1 cellular context compared by ENCODE assay signal in the genomic region with DNA sequence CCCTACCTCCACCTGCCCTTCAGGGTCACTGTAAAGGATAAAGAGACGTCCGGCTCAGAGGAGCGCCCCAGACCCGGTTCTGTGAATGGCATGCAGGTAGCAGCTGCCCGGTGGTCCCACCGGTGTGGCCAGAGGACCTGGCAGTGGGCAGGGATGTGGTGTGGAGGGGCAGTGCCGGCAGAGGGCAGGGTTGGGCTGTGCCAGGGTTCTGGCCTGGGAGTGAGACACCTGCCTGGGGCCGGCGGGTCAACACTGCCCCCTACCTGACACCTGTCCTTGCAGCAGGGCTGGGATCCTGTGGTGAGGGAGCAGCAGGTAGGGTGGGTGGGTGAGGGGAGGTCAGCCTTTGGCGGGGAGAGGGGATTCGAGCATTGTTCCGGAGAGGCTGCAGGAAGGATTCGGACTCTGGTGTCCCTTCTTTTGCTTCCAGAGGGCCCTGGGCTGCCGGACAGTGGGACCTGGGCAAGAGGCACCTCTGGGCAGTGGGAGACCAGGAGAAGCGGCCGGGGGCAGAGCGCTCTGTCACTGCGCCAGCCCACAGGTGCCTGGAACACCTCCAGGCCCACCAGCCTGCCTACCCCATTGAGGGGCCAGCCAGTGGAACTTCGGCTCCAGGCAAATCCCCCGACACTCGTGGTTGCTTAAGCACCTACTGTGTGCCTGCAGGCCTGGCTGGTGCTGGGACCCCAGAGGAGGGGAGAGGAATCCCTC.
TF ChIP-seq lines count a peak whose summit lies in the region.

No MANE protein-coding gene starts in this region.

TF ChIP-seq in HEK293, 187 proteins besides CTCF, POLR2A, EP300 and RAD21 (continued from another document):
- TF ChIP-seq, protein P1, sequence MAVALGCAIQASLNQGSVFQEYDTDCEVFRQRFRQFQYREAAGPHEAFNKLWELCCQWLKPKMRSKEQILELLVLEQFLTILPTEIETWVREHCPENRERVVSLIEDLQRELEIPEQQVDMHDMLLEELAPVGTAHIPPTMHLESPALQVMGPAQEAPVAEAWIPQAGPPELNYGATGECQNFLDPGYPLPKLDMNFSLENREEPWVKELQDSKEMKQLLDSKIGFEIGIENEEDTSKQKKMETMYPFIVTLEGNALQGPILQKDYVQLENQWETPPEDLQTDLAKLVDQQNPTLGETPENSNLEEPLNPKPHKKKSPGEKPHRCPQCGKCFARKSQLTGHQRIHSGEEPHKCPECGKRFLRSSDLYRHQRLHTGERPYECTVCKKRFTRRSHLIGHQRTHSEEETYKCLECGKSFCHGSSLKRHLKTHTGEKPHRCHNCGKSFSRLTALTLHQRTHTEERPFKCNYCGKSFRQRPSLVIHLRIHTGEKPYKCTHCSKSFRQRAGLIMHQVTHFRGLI (tag by site-specific recombination; IDR thresholded peaks at IDR 0.05): peak; percentile 48; the same call in 1 of the 2 replicates
- TF ChIP-seq, protein P2, sequence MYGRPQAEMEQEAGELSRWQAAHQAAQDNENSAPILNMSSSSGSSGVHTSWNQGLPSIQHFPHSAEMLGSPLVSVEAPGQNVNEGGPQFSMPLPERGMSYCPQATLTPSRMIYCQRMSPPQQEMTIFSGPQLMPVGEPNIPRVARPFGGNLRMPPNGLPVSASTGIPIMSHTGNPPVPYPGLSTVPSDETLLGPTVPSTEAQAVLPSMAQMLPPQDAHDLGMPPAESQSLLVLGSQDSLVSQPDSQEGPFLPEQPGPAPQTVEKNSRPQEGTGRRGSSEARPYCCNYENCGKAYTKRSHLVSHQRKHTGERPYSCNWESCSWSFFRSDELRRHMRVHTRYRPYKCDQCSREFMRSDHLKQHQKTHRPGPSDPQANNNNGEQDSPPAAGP (tag by site-specific recombination; IDR thresholded peaks at IDR 0.05): no peak
- no peak for TF ChIP-seq ZBTB11 (tag by site-specific recombination; conservative IDR thresholded peaks at IDR 0.05; ENCODE audit: low read depth)
- TF ChIP-seq, protein P3, sequence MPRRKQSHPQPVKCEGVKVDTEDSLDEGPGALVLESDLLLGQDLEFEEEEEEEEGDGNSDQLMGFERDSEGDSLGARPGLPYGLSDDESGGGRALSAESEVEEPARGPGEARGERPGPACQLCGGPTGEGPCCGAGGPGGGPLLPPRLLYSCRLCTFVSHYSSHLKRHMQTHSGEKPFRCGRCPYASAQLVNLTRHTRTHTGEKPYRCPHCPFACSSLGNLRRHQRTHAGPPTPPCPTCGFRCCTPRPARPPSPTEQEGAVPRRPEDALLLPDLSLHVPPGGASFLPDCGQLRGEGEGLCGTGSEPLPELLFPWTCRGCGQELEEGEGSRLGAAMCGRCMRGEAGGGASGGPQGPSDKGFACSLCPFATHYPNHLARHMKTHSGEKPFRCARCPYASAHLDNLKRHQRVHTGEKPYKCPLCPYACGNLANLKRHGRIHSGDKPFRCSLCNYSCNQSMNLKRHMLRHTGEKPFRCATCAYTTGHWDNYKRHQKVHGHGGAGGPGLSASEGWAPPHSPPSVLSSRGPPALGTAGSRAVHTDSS (tag by site-specific recombination; IDR thresholded peaks at IDR 0.05): no peak
- peak; percentile 25; the same call in 1 of the 2 replicates for TF ChIP-seq ZNF692 (tag by site-specific recombination; IDR thresholded peaks at IDR 0.05)
- no peak for TF ChIP-seq ZNF280C (tag by site-specific recombination; IDR thresholded peaks at IDR 0.05)
- TF ChIP-seq ZNF112 (tag by site-specific recombination; IDR thresholded peaks at IDR 0.05): no peak
- TF ChIP-seq RBAK (tag by site-specific recombination; IDR thresholded peaks at IDR 0.05): no peak
- no peak for TF ChIP-seq ZNF571 (tag by site-specific recombination; IDR thresholded peaks at IDR 0.05)
- TF ChIP-seq HIC1 (tag by site-specific recombination; IDR thresholded peaks at IDR 0.05): 0 out of 2 replicates have a peak, but pooled peaks have one; percentile 28
- no peak for TF ChIP-seq ZNF580 (tag by site-specific recombination; IDR thresholded peaks at IDR 0.05)
- TF ChIP-seq ZBTB26 (tag by site-specific recombination; optimal IDR thresholded peaks at IDR 0.05): no peak
- no peak for TF ChIP-seq ZNF747 (tag by site-specific recombination; IDR thresholded peaks at IDR 0.05)
- TF ChIP-seq ZNF596 (tag by site-specific recombination; IDR thresholded peaks at IDR 0.05): no peak
- no peak for TF ChIP-seq ZNF510 (tag by site-specific recombination; IDR thresholded peaks at IDR 0.05; ENCODE audit: insufficient replicate concordance)
- TF ChIP-seq SETDB1 (IDR thresholded peaks at IDR 0.05; ENCODE audit: insufficient read length, low read length): no peak
- TF ChIP-seq, protein P4, sequence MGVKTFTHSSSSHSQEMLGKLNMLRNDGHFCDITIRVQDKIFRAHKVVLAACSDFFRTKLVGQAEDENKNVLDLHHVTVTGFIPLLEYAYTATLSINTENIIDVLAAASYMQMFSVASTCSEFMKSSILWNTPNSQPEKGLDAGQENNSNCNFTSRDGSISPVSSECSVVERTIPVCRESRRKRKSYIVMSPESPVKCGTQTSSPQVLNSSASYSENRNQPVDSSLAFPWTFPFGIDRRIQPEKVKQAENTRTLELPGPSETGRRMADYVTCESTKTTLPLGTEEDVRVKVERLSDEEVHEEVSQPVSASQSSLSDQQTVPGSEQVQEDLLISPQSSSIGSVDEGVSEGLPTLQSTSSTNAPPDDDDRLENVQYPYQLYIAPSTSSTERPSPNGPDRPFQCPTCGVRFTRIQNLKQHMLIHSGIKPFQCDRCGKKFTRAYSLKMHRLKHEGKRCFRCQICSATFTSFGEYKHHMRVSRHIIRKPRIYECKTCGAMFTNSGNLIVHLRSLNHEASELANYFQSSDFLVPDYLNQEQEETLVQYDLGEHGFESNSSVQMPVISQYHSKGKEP (tag by site-specific recombination; IDR thresholded peaks at IDR 0.05): no peak
